ENCODE assay signal across 1 cellular context in genomic region chr17:67385122-67385988, GRCh38.
TF ChIP-seq lines count a peak whose summit lies in the region.

No MANE protein-coding gene starts in this region.

TF ChIP-seq in H1, 55 proteins besides CTCF, POLR2A, EP300 and RAD21:
- TF ChIP-seq SP1 (IDR thresholded peaks at IDR 0.05; ENCODE audit: low read depth, low read length), result peak; percentile 73; the same call in 1 of the 2 replicates
- peak; percentile 14; the same call in 1 of the 2 replicates for TF ChIP-seq KDM1A (IDR thresholded peaks at IDR 0.05; ENCODE audit: borderline replicate concordance, low read length)
- no peak for TF ChIP-seq ASH2L (IDR thresholded peaks at IDR 0.05; ENCODE audit: low read length)
